In the genomic region with DNA sequence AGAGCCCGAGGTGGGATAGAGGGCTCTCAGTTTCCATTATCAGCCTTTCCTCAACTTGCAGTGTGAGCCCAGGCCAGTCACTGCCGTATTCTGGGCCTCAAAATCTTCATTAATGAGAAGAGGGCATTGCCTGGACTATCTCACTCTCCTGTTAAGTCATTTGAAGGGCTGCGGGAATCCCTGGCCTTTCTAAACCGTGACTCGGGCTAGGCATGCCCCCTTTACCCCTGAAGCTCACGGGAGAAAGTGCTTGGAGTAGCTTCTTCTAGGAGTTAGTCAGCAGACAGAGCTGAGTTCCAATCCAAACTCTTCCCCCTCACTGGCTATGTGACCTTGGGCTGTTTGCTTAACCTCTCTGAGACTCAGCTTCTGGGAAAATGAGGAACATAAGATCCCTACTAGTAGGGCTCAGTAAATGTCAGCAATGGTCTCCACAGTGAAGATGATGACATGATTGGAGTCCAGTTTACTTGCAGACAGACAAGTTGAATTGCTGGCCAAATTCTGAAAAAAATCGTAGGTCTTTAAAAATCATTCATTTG, we compare ENCODE assay signal across 30 cellular contexts. TPM values are rescaled to one million over a fixed set of nuclear protein-coding genes. Genes with fewer than 3 reads are reported as not detected.
A peak's percentile ranks its signal among the peaks of the same experiment; 100 is the strongest.
DNase-seq lines count a peak whose midpoint lies in the region; ATAC-seq lines count a peak whose summit lies in the region.
"Had no signal": no experiment of that assay in that cellular context is flagged by ENCODE, and none has a peak within 500 bp of the region (broad histone marks: within the 10 kb centered on the region; RNA-seq: fewer than 3 reads in every experiment).

No MANE protein-coding gene starts in this region.

- H3K36me3 Mint-ChIP-seq in activated CD4-positive, alpha-beta T cell treated with anti-CD3 and anti-CD28 coated beads, Interleukin-2, amount 10 ng/mL, durations not matched to agents 7 days and 5 days (ENCODE audit: low read depth) = peaks cover 7% of the 10 kb centered on the region
- H3K36me3 Mint-ChIP-seq in T-cell = no peaks in the 10 kb centered on the region
- peaks cover 0 to 3% (median 0%) of the 10 kb centered on the region in 3 donors for H3K36me3 Mint-ChIP-seq in immature natural killer cell
- no peaks in the 10 kb centered on the region for H3K36me3 Mint-ChIP-seq in stimulated activated memory B cell treated with anti-CD40 and anti-IgM and Interleukin-4, amounts not matched to agents 10 μg/mL and 1 μg/mL and 100 μg/mL, for 72 hours
- no peaks in the 10 kb centered on the region for H3K36me3 Mint-ChIP-seq in stimulated activated naive B cell treated with anti-CD40 and anti-IgM and Interleukin-4, amounts not matched to agents 10 μg/mL and 1 μg/mL and 100 μg/mL, for 72 hours
- H3K36me3 Mint-ChIP-seq: activated naive CD8-positive, alpha-beta T cell had no signal

- POLR2A ChIA-PET in activated CD4-positive, alpha-beta T cell treated with anti-CD3 and anti-CD28 coated beads, Interleukin-2, amount 10 ng/mL, durations not matched to agents 7 days and 5 days (lab: Charles Lee) = interaction anchor here (1.2 kb wide), 1 partner anchor 9 kb away, joined by 4 read pairs; no protein-coding TSS in a partner anchor
- POLR2A ChIA-PET in T-cell (lab: Charles Lee) = no interaction called here

- H3K27ac Mint-ChIP-seq in activated CD4-positive, alpha-beta T cell treated with anti-CD3 and anti-CD28 coated beads, Interleukin-2, amount 10 ng/mL, durations not matched to agents 7 days and 5 days = peak overlapping the region; percentile 36
- peak overlapping the region; percentile 41 to 49 for H3K27ac Mint-ChIP-seq in T-cell
- H3K27ac Mint-ChIP-seq in immature natural killer cell = peak overlapping the region; percentile 95 to 98 (median 97)
- H3K27ac Mint-ChIP-seq in stimulated activated memory B cell treated with anti-CD40 and anti-IgM and Interleukin-4, amounts not matched to agents 10 μg/mL and 1 μg/mL and 100 μg/mL, for 72 hours = peak overlapping the region; percentile 35
- H3K27ac Mint-ChIP-seq in stimulated activated naive B cell treated with anti-CD40 and anti-IgM and Interleukin-4, amounts not matched to agents 10 μg/mL and 1 μg/mL and 100 μg/mL, for 72 hours = no peak overlapping the region
- H3K27ac Mint-ChIP-seq: activated naive CD8-positive, alpha-beta T cell; GM23338 had no signal

- H3K9me3 Mint-ChIP-seq in activated CD4-positive, alpha-beta T cell treated with anti-CD3 and anti-CD28 coated beads, Interleukin-2, amount 10 ng/mL, durations not matched to agents 7 days and 5 days = peaks cover 2% of the 10 kb centered on the region
- H3K9me3 Mint-ChIP-seq in T-cell (no peaks in the 10 kb centered on the region), immature natural killer cell (peaks cover 0 to 2% (median 0%) of the 10 kb centered on the region in 6 donors)
- no peaks in the 10 kb centered on the region for H3K9me3 Mint-ChIP-seq in stimulated activated memory B cell treated with anti-CD40 and anti-IgM and Interleukin-4, amounts not matched to agents 10 μg/mL and 1 μg/mL and 100 μg/mL, for 72 hours
- H3K9me3 Mint-ChIP-seq in stimulated activated naive B cell treated with anti-CD40 and anti-IgM and Interleukin-4, amounts not matched to agents 10 μg/mL and 1 μg/mL and 100 μg/mL, for 72 hours = no peaks in the 10 kb centered on the region
- H3K9me3 Mint-ChIP-seq: GM23338 had no signal

- no peak overlapping the region for H3K4me3 Mint-ChIP-seq in activated CD4-positive, alpha-beta T cell treated with anti-CD3 and anti-CD28 coated beads, Interleukin-2, amount 10 ng/mL, durations not matched to agents 7 days and 5 days
- no peak overlapping the region for H3K4me3 Mint-ChIP-seq in T-cell
- peak overlapping the region in 2 of 5 donors; percentile 14 to 84 for H3K4me3 Mint-ChIP-seq in immature natural killer cell
- no peak overlapping the region for H3K4me3 Mint-ChIP-seq in stimulated activated memory B cell treated with anti-CD40 and anti-IgM and Interleukin-4, amounts not matched to agents 10 μg/mL and 1 μg/mL and 100 μg/mL, for 72 hours
- H3K4me3 Mint-ChIP-seq in stimulated activated naive B cell treated with anti-CD40 and anti-IgM and Interleukin-4, amounts not matched to agents 10 μg/mL and 1 μg/mL and 100 μg/mL, for 72 hours = no peak overlapping the region
- H3K4me3 Mint-ChIP-seq: GM23338 had no signal

- CTCF ChIA-PET in activated CD4-positive, alpha-beta T cell treated with anti-CD3 and anti-CD28 coated beads, Interleukin-2, amount 10 ng/mL, durations not matched to agents 7 days and 5 days (lab: Charles Lee) = no interaction called here
- CTCF ChIA-PET in T-cell (lab: Charles Lee) = no interaction called here

- no peak for ATAC-seq in T-cell (replicated peaks in 1 of 4)
- ATAC-seq in stimulated activated memory B cell treated with anti-CD40 and anti-IgM and Interleukin-4, amounts not matched to agents 10 μg/mL and 1 μg/mL and 100 μg/mL, for 72 hours = no peak
- no peak for ATAC-seq in stimulated activated naive B cell treated with anti-CD40 and anti-IgM and Interleukin-4, amounts not matched to agents 10 μg/mL and 1 μg/mL and 100 μg/mL, for 72 hours (replicated peaks)
- ATAC-seq: GM23338; heart left ventricle; naive thymus-derived CD4-positive, alpha-beta T cell had no signal

- H3K27me3 Mint-ChIP-seq in activated CD4-positive, alpha-beta T cell treated with anti-CD3 and anti-CD28 coated beads, Interleukin-2, amount 10 ng/mL, durations not matched to agents 7 days and 5 days = peaks cover 5% of the 10 kb centered on the region
- H3K27me3 Mint-ChIP-seq in T-cell (peaks cover 0 to 4% of the 10 kb centered on the region in 2 donors), immature natural killer cell (ENCODE audit: low read depth in 3 of 3) (peaks cover 2 to 29% (median 13%) of the 10 kb centered on the region in 3 donors)
- H3K27me3 Mint-ChIP-seq in stimulated activated memory B cell treated with anti-CD40 and anti-IgM and Interleukin-4, amounts not matched to agents 10 μg/mL and 1 μg/mL and 100 μg/mL, for 72 hours = no peaks in the 10 kb centered on the region
- peaks cover 0 to 17% of the 10 kb centered on the region in 2 donors for H3K27me3 Mint-ChIP-seq in stimulated activated naive B cell treated with anti-CD40 and anti-IgM and Interleukin-4, amounts not matched to agents 10 μg/mL and 1 μg/mL and 100 μg/mL, for 72 hours
- H3K27me3 Mint-ChIP-seq: activated naive CD8-positive, alpha-beta T cell; CD4-positive, CD25-positive, alpha-beta regulatory T cell had no signal

- peaks cover 67% of the 10 kb centered on the region for H3K4me1 Mint-ChIP-seq in activated CD4-positive, alpha-beta T cell treated with anti-CD3 and anti-CD28 coated beads, Interleukin-2, amount 10 ng/mL, durations not matched to agents 7 days and 5 days
- peaks cover 35 to 46% (median 38%) of the 10 kb centered on the region in 3 donors for H3K4me1 Mint-ChIP-seq in T-cell
- peaks cover 85 to 88% of the 10 kb centered on the region in 2 donors for H3K4me1 Mint-ChIP-seq in immature natural killer cell
- H3K4me1 Mint-ChIP-seq in stimulated activated memory B cell treated with anti-CD40 and anti-IgM and Interleukin-4, amounts not matched to agents 10 μg/mL and 1 μg/mL and 100 μg/mL, for 72 hours = peaks cover 56% of the 10 kb centered on the region
- peaks cover 31 to 40% of the 10 kb centered on the region in 2 donors for H3K4me1 Mint-ChIP-seq in stimulated activated naive B cell treated with anti-CD40 and anti-IgM and Interleukin-4, amounts not matched to agents 10 μg/mL and 1 μg/mL and 100 μg/mL, for 72 hours

- DNase-seq in activated CD4-positive, alpha-beta T cell treated with anti-CD3 and anti-CD28 coated beads, Interleukin-2, amount 10 ng/mL, durations not matched to agents 7 days and 5 days = no peak
- no peak for DNase-seq in activated CD4-positive, alpha-beta T cell treated with anti-CD3 and anti-CD28 coated beads, Interleukin-2, amount 50 U/mL, for 48 hours
- DNase-seq in T-cell (no peak), immature natural killer cell (no peak), HK-2 (ENCODE audit: unreplicated experiment) (no peak), NCI-H1417 treated with DMSO at 0.1 percent for 48 hours (lab: John Stamatoyannopoulos, UW) (no peak)
- DNase-seq in stimulated activated naive B cell treated with anti-CD40 and anti-IgM and Interleukin-4, amounts not matched to agents 10 μg/mL and 1 μg/mL and 100 μg/mL, for 72 hours = no peak
- DNase-seq: activated CD4-positive, alpha-beta T cell treated with anti-CD3 and anti-CD28 coated beads for 4 hours; activated CD8-positive, alpha-beta memory T cell treated with anti-CD3 and anti-CD28 coated beads for 24 hours; activated T-cell treated with anti-CD3 and anti-CD28 coated beads for 4 hours; CD4-positive, CD25-positive, alpha-beta regulatory T cell; cortex of kidney; EL; foreskin melanocyte; heart left ventricle; kidney glomerular epithelial cell; naive thymus-derived CD4-positive, alpha-beta T cell; NCI-H146; NCI-H2107; NCI-H446; NCI-H748 treated with DMSO at 0.1 percent for 48 hours; nucleus accumbens; SHP77 treated with DMSO at 0.1 percent for 48 hours; stimulated activated naive CD4-positive, alpha-beta T cell; T-helper 9 cell; upper lobe of left lung had no signal

RNA-seq across cellular contexts. Expression of gene B9D1, which starts 5.7 kb away (rescaled TPM):
- 1 to 10 TPM; 1.3 to 1.6 TPM for total RNA-seq in activated CD4-positive, alpha-beta T cell treated with anti-CD3 and anti-CD28 coated beads, Interleukin-2, amount 10 ng/mL, durations not matched to agents 7 days and 5 days
- 1 to 10 TPM; 1.2 to 2.5 (median 2.1) TPM for total RNA-seq in T-cell
- polyA plus RNA-seq in immature natural killer cell = 1 to 10 TPM; 2.5 to 4.4 (median 2.5) TPM

RNA-seq across cellular contexts. Expression of gene MAPK7, which starts 10.1 kb away (rescaled TPM):
- 10 to 100 TPM; 37.6 to 46.5 TPM for total RNA-seq in activated CD4-positive, alpha-beta T cell treated with anti-CD3 and anti-CD28 coated beads, Interleukin-2, amount 10 ng/mL, durations not matched to agents 7 days and 5 days
- total RNA-seq in T-cell = 10 to 100 TPM; 14.6 to 29.8 (median 27.9) TPM
- 10 to 100 TPM in 1 of 3 donors, 1 to 10 TPM in 2; 3.4 to 23.0 (median 7.3) TPM for polyA plus RNA-seq in immature natural killer cell

RNA-seq across cellular contexts. Expression of gene MFAP4, which starts 18.8 kb away (rescaled TPM):
- total RNA-seq in activated CD4-positive, alpha-beta T cell treated with anti-CD3 and anti-CD28 coated beads, Interleukin-2, amount 10 ng/mL, durations not matched to agents 7 days and 5 days = not detected
- total RNA-seq in T-cell = under 1 TPM in 3 of 5 donors, not detected in 2; 0.18 to 0.63 (median 0.46) TPM
- under 1 TPM in 1 of 3 donors, not detected in 2; 0.18 TPM for polyA plus RNA-seq in immature natural killer cell
- total RNA-seq: A172; CD4-positive, CD25-positive, alpha-beta regulatory T cell; naive thymus-derived CD4-positive, alpha-beta T cell had no signal
- polyA plus RNA-seq: CD4-positive, CD25-positive, alpha-beta regulatory T cell; naive thymus-derived CD4-positive, alpha-beta T cell had no signal

RNA-seq across cellular contexts. Expression of gene RNF112, which starts 42.8 kb away (rescaled TPM):
- under 1 TPM; 0.58 to 0.67 TPM for total RNA-seq in activated CD4-positive, alpha-beta T cell treated with anti-CD3 and anti-CD28 coated beads, Interleukin-2, amount 10 ng/mL, durations not matched to agents 7 days and 5 days
- total RNA-seq in T-cell = 1 to 10 TPM in 3 of 5 donors, under 1 TPM in 2; 0.40 to 1.8 (median 1.2) TPM
- not detected for polyA plus RNA-seq in immature natural killer cell
- total RNA-seq: A172 had no signal
- polyA plus RNA-seq: CD4-positive, CD25-positive, alpha-beta regulatory T cell had no signal
